29 cellular contexts compared by ENCODE assay signal in the genomic region with DNA sequence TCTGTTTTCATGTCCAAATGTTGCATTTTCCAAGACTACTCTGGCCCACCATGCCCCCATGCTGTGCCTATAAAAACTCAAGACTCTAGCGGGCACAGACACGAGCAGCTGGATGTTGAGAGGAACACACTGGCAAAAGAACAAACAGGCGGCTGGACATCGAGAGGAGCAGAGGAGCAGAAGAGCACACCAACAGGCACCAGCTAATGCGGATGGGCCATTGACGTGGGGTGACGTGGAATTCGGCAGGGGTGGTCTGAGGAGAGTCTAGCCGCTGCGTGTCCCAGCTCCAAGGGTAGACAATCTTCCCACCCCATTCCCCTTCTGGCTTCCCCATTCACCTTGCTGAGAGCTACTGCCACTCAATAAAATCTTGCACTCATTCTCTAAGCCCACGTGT.
"Had no signal": no experiment of that assay in that cellular context is flagged by ENCODE, and none has a peak within 500 bp of the region (broad histone marks: within the 10 kb centered on the region; RNA-seq: fewer than 3 reads in every experiment).

No MANE protein-coding gene starts in this region.

- H3K27me3 ChIP-seq: colonic mucosa, esophagus squamous epithelium, gastrocnemius medialis had no signal

- ATAC-seq: effector memory CD8-positive, alpha-beta T cell; esophagus mucosa; gastrocnemius medialis; heart right ventricle; left colon; left lobe of liver had no signal

- H3K27ac ChIP-seq: colonic mucosa, epithelial cell of prostate, esophagus squamous epithelium, gastrocnemius medialis, heart right ventricle, left ventricle myocardium inferior had no signal

- H3K36me3 ChIP-seq: colonic mucosa, esophagus squamous epithelium, gastrocnemius medialis, heart right ventricle, left ventricle myocardium inferior had no signal

- H3K4me1 ChIP-seq: colonic mucosa, esophagus squamous epithelium, gastrocnemius medialis, heart right ventricle, left ventricle myocardium inferior had no signal

- H3K4me3 ChIP-seq: colonic mucosa, esophagus squamous epithelium, gastrocnemius medialis, heart right ventricle, left ventricle myocardium inferior, lung had no signal

- H3K36me3 Mint-ChIP-seq: memory B cell had no signal

- DNase-seq: colonic mucosa; cortex of kidney; effector CD8-positive, alpha-beta T cell; effector memory CD8-positive, alpha-beta T cell; endodermal cell; erythroblast; esophagus squamous epithelium; foreskin fibroblast; foreskin melanocyte; gastrocnemius medialis; glutamatergic neuron; head of caudate nucleus; heart right ventricle; hippocampal formation; kidney glomerular epithelial cell; left colon; left ventricle myocardium inferior; mammary epithelial cell; mesendoderm; midbrain had no signal

- H3K4me1 Mint-ChIP-seq: memory B cell had no signal

- H3K27ac Mint-ChIP-seq: dendritic cell treated with granulocyte-macrophage colony-stimulating factor and Interleukin-4, amounts not matched to agents 40 ng/mL and 50 ng/mL, for 4 days; endodermal cell; memory B cell had no signal

- H3K4me3 Mint-ChIP-seq: dendritic cell treated with granulocyte-macrophage colony-stimulating factor and Interleukin-4, amounts not matched to agents 40 ng/mL and 50 ng/mL, for 4 days; effector memory CD8-positive, alpha-beta T cell; endodermal cell; memory B cell had no signal

- H3K9me3 ChIP-seq: colonic mucosa, esophagus squamous epithelium, gastrocnemius medialis, heart right ventricle, left ventricle myocardium inferior had no signal

- FAIRE-seq: endometrium, islet of Langerhans, keratinocyte had no signal

- H3K9me3 Mint-ChIP-seq: dendritic cell treated with granulocyte-macrophage colony-stimulating factor and Interleukin-4, amounts not matched to agents 40 ng/mL and 50 ng/mL, for 4 days; effector memory CD8-positive, alpha-beta T cell; endodermal cell; memory B cell had no signal
